ENCODE assay signal across 1 cellular context in genomic region chr3:196145420-196146262, GRCh38.
TF ChIP-seq lines count a peak whose summit lies in the region.

No MANE protein-coding gene starts in this region.

TF ChIP-seq in H1, 55 proteins besides CTCF, POLR2A, EP300 and RAD21 (continued from another document):
- TF ChIP-seq CHD7 (IDR thresholded peaks at IDR 0.05; ENCODE audit: insufficient replicate concordance, low read length) = no peak
- TF ChIP-seq TBP (IDR thresholded peaks at IDR 0.05; ENCODE audit: low read depth, low read length) = no peak
- TF ChIP-seq KDM1A (IDR thresholded peaks at IDR 0.05; ENCODE audit: borderline replicate concordance, low read length) = no peak
- no peak for TF ChIP-seq NRF1 (IDR thresholded peaks at IDR 0.05; ENCODE audit: low read depth, low read length)
- no peak for TF ChIP-seq CBX5 (IDR thresholded peaks at IDR 0.05; ENCODE audit: low read depth, low read length)
- no peak for TF ChIP-seq BACH1 (IDR thresholded peaks at IDR 0.05; ENCODE audit: low read length)
- no peak for TF ChIP-seq SP1 (IDR thresholded peaks at IDR 0.05; ENCODE audit: low read depth, low read length)
- TF ChIP-seq POLR2AphosphoS5 (IDR thresholded peaks at IDR 0.05; ENCODE audit: low read depth, low read length) = no peak
- no peak for TF ChIP-seq SIRT6 (IDR thresholded peaks at IDR 0.05; ENCODE audit: low read length)
- no peak for TF ChIP-seq TCF12 (IDR thresholded peaks at IDR 0.05; ENCODE audit: low read depth, low read length)
